ENCODE assay signal across 1 cellular context in genomic region chr13:43879323-43880181, GRCh38.
TF ChIP-seq lines count a peak whose summit lies in the region.

Gene CCDC122, minus strand, starts transcription at chr13:43879740. Its CDS starts 10,364 bp downstream, at chr13:43869376.
Gene LACC1, plus strand, starts transcription at chr13:43879904. Its CDS starts 1,082 bp downstream, at chr13:43880986.

TF ChIP-seq in HepG2, 621 proteins besides CTCF, POLR2A, EP300 and RAD21 (continued from another document and continues in another):
- TF ChIP-seq, protein P1, sequence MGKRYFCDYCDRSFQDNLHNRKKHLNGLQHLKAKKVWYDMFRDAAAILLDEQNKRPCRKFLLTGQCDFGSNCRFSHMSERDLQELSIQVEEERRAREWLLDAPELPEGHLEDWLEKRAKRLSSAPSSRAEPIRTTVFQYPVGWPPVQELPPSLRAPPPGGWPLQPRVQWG (CRISPR knock-in tag; IDR thresholded peaks at IDR 0.05; ENCODE audit: borderline replicate concordance, low read depth) = no peak
- TF ChIP-seq SP1 (IDR thresholded peaks at IDR 0.05) (no peak), SP1 (CRISPR knock-in tag; IDR thresholded peaks at IDR 0.05) (no peak), CEBPB (IDR thresholded peaks at IDR 0.05; ENCODE audit: borderline replicate concordance, low read depth, low read length) (0 out of 2 replicates have a peak, but pooled peaks have one; percentile 7), ZSCAN29 (CRISPR knock-in tag; conservative IDR thresholded peaks at IDR 0.05) (no peak), BHLHE40 (IDR thresholded peaks at IDR 0.05; ENCODE audit: low read length) (peak; percentile 26; the same call in 1 of the 2 replicates), ZFP90 (CRISPR knock-in tag; IDR thresholded peaks at IDR 0.05; ENCODE audit: borderline replicate concordance) (no peak; the same call in 1 of the 2 replicates), TCF7L2 (IDR thresholded peaks at IDR 0.05; ENCODE audit: low read depth, low read length) (no peak), NFE2 (CRISPR knock-in tag; IDR thresholded peaks at IDR 0.05) (peak; percentile 27; the same call in 1 of the 2 replicates), RCOR2 (CRISPR knock-in tag; IDR thresholded peaks at IDR 0.05) (no peak), KLF15 (CRISPR knock-in tag; IDR thresholded peaks at IDR 0.05; ENCODE audit: borderline replicate concordance) (peak; percentile 63; the same call in 1 of the 2 replicates), IRF9 (CRISPR knock-in tag; IDR thresholded peaks at IDR 0.05; ENCODE audit: borderline replicate concordance) (0 out of 2 replicates have a peak, but pooled peaks have one; percentile 33), HOXA7 (CRISPR knock-in tag; IDR thresholded peaks at IDR 0.05) (no peak), ZSCAN12 (CRISPR knock-in tag; IDR thresholded peaks at IDR 0.05) (no peak), ZNF234 (CRISPR knock-in tag; conservative IDR thresholded peaks at IDR 0.05) (no peak), AHR (CRISPR knock-in tag; IDR thresholded peaks at IDR 0.05) (no peak; the same call in 1 of the 2 replicates), HNF4A (CRISPR knock-in tag; IDR thresholded peaks at IDR 0.05) (no peak), ZBTB25 (CRISPR knock-in tag; IDR thresholded peaks at IDR 0.05) (no peak), ZNF121 (CRISPR knock-in tag; IDR thresholded peaks at IDR 0.05) (peak; percentile 47; the same call in 1 of the 2 replicates), MLXIP (CRISPR knock-in tag; IDR thresholded peaks at IDR 0.05; ENCODE audit: borderline replicate concordance) (no peak), ZNF34 (CRISPR knock-in tag; IDR thresholded peaks at IDR 0.05; ENCODE audit: borderline replicate concordance) (no peak), ZNF350 (CRISPR knock-in tag; IDR thresholded peaks at IDR 0.05; ENCODE audit: borderline replicate concordance, low read depth) (peak; percentile 63; the same call in 1 of the 2 replicates), ZBTB3 (CRISPR knock-in tag; IDR thresholded peaks at IDR 0.05; ENCODE audit: borderline replicate concordance, low read depth) (no peak), ZNF629 (CRISPR knock-in tag; conservative IDR thresholded peaks at IDR 0.05) (no peak; the same call in 1 of the 2 replicates), U2AF2 (IDR thresholded peaks at IDR 0.05; ENCODE audit: low read depth, low read length) (no peak), ZNF772 (CRISPR knock-in tag; IDR thresholded peaks at IDR 0.05) (no peak), HDAC6 (IDR thresholded peaks at IDR 0.05; ENCODE audit: low read depth, low read length) (no peak), NR2F6 (IDR thresholded peaks at IDR 0.05) (no peak), NR2F6 (CRISPR knock-in tag; IDR thresholded peaks at IDR 0.05) (no peak), REXO4 (CRISPR knock-in tag; IDR thresholded peaks at IDR 0.05; ENCODE audit: borderline replicate concordance) (peak; percentile 85; the same call in 1 of the 2 replicates), TOE1 (CRISPR knock-in tag; IDR thresholded peaks at IDR 0.05) (no peak), ZNF20 (CRISPR knock-in tag; IDR thresholded peaks at IDR 0.05) (no peak), ZNF383 (CRISPR knock-in tag; IDR thresholded peaks at IDR 0.05; ENCODE audit: borderline replicate concordance) (no peak), SP5 (CRISPR knock-in tag; IDR thresholded peaks at IDR 0.05; ENCODE audit: borderline replicate concordance, low read depth) (no peak), ZNF605 (CRISPR knock-in tag; IDR thresholded peaks at IDR 0.05) (peak; percentile 93), ELF1 (CRISPR knock-in tag; IDR thresholded peaks at IDR 0.05) (peak; percentile 84), NFATC3 (CRISPR knock-in tag; IDR thresholded peaks at IDR 0.05) (no peak), ZIK1 (CRISPR knock-in tag; IDR thresholded peaks at IDR 0.05; ENCODE audit: borderline replicate concordance, low read depth) (peak; percentile 77; the same call in 1 of the 2 replicates), HOXA9 (CRISPR knock-in tag; IDR thresholded peaks at IDR 0.05; ENCODE audit: borderline replicate concordance) (peak; percentile 96), ZBTB10 (CRISPR knock-in tag; IDR thresholded peaks at IDR 0.05; ENCODE audit: borderline replicate concordance) (peak; percentile 74; the same call in 1 of the 2 replicates), ZNF747 (CRISPR knock-in tag; IDR thresholded peaks at IDR 0.05; ENCODE audit: borderline replicate concordance) (0 out of 2 replicates have a peak, but pooled peaks have one; percentile 56), ZSCAN22 (CRISPR knock-in tag; IDR thresholded peaks at IDR 0.05) (no peak), DMAP1 (CRISPR knock-in tag; IDR thresholded peaks at IDR 0.05) (peak; percentile 81; the same call in 1 of the 2 replicates), HIVEP1 (CRISPR knock-in tag; IDR thresholded peaks at IDR 0.05) (peak; percentile 88), ZNF672 (CRISPR knock-in tag; IDR thresholded peaks at IDR 0.05) (0 out of 2 replicates have a peak, but pooled peaks have one; percentile 32), SOX5 (CRISPR knock-in tag; IDR thresholded peaks at IDR 0.05; ENCODE audit: borderline replicate concordance) (no peak), PHF5A (CRISPR knock-in tag; IDR thresholded peaks at IDR 0.05; ENCODE audit: low read depth, unreplicated experiment) (no peak), TFDP2 (CRISPR knock-in tag; IDR thresholded peaks at IDR 0.05) (peak; percentile 83), ZNF615 (CRISPR knock-in tag; IDR thresholded peaks at IDR 0.05; ENCODE audit: borderline replicate concordance) (no peak), SNAI1 (CRISPR knock-in tag; IDR thresholded peaks at IDR 0.05; ENCODE audit: borderline replicate concordance) (no peak), MED8 (CRISPR knock-in tag; IDR thresholded peaks at IDR 0.05; ENCODE audit: insufficient replicate concordance) (peak; percentile 58), YY1 (IDR thresholded peaks at IDR 0.05; ENCODE audit: insufficient read depth, insufficient replicate concordance, low read depth, low read length) (peak; percentile 27)
- TF ChIP-seq, protein P2, sequence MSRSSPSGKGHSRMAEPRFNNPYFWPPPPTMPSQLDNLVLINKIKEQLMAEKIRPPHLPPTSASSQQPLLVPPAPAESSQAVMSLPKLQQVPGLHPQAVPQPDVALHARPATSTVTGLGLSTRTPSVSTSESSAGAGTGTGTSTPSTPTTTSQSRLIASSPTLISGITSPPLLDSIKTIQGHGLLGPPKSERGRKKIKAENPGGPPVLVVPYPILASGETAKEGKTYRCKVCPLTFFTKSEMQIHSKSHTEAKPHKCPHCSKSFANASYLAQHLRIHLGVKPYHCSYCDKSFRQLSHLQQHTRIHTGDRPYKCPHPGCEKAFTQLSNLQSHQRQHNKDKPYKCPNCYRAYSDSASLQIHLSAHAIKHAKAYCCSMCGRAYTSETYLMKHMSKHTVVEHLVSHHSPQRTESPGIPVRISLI (CRISPR knock-in tag; IDR thresholded peaks at IDR 0.05; ENCODE audit: borderline replicate concordance) = no peak
- TF ChIP-seq, protein P3, sequence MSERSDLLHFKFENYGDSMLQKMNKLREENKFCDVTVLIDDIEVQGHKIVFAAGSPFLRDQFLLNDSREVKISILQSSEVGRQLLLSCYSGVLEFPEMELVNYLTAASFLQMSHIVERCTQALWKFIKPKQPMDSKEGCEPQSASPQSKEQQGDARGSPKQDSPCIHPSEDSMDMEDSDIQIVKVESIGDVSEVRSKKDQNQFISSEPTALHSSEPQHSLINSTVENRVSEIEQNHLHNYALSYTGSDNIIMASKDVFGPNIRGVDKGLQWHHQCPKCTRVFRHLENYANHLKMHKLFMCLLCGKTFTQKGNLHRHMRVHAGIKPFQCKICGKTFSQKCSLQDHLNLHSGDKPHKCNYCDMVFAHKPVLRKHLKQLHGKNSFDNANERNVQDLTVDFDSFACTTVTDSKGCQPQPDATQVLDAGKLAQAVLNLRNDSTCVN (CRISPR knock-in tag; IDR thresholded peaks at IDR 0.05; ENCODE audit: borderline replicate concordance) = no peak
- TF ChIP-seq, protein P4, sequence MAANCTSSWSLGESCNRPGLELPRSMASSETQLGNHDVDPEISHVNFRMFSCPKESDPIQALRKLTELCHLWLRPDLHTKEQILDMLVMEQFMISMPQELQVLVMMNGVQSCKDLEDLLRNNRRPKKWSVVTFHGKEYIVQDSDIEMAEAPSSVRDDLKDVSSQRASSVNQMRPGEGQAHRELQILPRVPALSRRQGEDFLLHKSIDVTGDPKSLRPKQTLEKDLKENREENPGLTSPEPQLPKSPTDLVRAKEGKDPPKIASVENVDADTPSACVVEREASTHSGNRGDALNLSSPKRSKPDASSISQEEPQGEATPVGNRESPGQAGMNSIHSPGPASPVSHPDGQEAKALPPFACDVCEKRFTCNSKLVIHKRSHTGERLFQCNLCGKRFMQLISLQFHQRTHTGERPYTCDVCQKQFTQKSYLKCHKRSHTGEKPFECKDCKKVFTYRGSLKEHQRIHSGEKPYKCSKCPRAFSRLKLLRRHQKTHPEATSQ (CRISPR knock-in tag; IDR thresholded peaks at IDR 0.05; ENCODE audit: borderline replicate concordance) = 0 out of 2 replicates have a peak, but pooled peaks have one; percentile 82
- TF ChIP-seq, protein P5, sequence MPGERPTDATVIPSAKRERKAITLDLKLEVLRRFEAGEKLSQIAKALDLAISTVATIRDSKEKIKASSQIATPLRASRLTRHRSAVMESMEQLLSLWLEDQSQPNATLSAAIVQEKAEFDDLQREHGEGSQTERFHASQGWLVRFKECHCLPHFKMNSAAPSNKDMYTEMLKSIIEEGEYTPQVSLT (CRISPR knock-in tag; IDR thresholded peaks at IDR 0.05; ENCODE audit: borderline replicate concordance, low read depth) = no peak
- TF ChIP-seq, protein P6, sequence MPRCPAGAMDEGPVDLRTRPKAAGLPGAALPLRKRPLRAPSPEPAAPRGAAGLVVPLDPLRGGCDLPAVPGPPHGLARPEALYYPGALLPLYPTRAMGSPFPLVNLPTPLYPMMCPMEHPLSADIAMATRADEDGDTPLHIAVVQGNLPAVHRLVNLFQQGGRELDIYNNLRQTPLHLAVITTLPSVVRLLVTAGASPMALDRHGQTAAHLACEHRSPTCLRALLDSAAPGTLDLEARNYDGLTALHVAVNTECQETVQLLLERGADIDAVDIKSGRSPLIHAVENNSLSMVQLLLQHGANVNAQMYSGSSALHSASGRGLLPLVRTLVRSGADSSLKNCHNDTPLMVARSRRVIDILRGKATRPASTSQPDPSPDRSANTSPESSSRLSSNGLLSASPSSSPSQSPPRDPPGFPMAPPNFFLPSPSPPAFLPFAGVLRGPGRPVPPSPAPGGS (CRISPR knock-in tag; IDR thresholded peaks at IDR 0.05) = peak; percentile 82
